ENCODE assay signal across 8 cellular contexts in the genomic region with DNA sequence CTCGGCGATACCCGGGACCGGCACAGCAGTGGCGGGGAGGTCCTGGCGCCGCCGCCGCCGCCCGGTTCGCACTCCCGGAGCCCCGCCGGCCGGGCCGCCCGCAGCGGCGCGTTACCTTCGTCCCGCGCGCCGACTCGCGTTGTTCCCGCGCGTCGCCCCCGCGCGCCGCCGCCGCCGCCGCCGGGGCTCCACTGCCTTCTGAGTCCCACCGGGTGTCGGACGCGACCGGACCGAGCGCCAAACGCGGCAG. TPM values are rescaled to one million over a fixed set of nuclear protein-coding genes. Genes with fewer than 3 reads are reported as not detected.
DNase-seq lines count a peak whose midpoint lies in the region; ATAC-seq and TF ChIP-seq lines count a peak whose summit lies in the region.

A gene (minus strand): TSS at position 243 of the 250 bp plus-strand sequence. CDS start 36,993 bp downstream, outside the sequence.

- no peaks in the 10 kb centered on the region for H3K9me3 Mint-ChIP-seq in activated naive CD4-positive, alpha-beta T cell treated with anti-CD3 and anti-CD28 coated beads for 36 hours
- no peaks in the 10 kb centered on the region for H3K9me3 Mint-ChIP-seq in MCF 10A (ENCODE audit: unreplicated experiment)

- POLR2A ChIA-PET in MCF 10A (lab: Yijun Ruan, JAX) = interaction anchor here (0.7 to 2.0 kb wide), 6 partner anchors 11 to 259 kb away, joined by 3 to 50 read pairs (median 10); no protein-coding TSS in a partner anchor

- H4K8ac ChIP-seq in mesendoderm (ENCODE audit: low read depth, low read length) = peak within 1 kb of the TSS; percentile 91

- peak within 1 kb of the TSS; percentile 91 for H3K4me2 ChIP-seq in mesendoderm (ENCODE audit: low read length)

- peak within 1 kb of the TSS; percentile 91 for H3K9ac ChIP-seq in mesendoderm (ENCODE audit: low read length)

- peak within 1 kb of the TSS; percentile 74 for H3K4me3 ChIP-seq in mesendoderm (ENCODE audit: low read length)

- H3K27me3 ChIP-seq in mesendoderm (ENCODE audit: insufficient read depth, low read length, poor library complexity) = no peaks in the 10 kb centered on the region

- BruUV-seq in MCF 10A (replicated peaks; lab: Mats Ljungman, UMichigan) = no TSS peak

- H3K36me3 ChIP-seq in mesendoderm (ENCODE audit: control insufficient read depth, insufficient read depth, low read length) = no peaks in the 10 kb centered on the region

- no peaks in the 10 kb centered on the region for H3K4me1 ChIP-seq in mesendoderm (ENCODE audit: control insufficient read depth, low read depth, low read length)

- no peak for ATAC-seq in HG02973 (IDR thresholded peaks at IDR 0.05; ENCODE audit: unreplicated experiment)

- H3K79me2 ChIP-seq in mesendoderm (ENCODE audit: control insufficient read depth, insufficient read depth, low read length) = peaks cover 29% of the 10 kb centered on the region

- intact Hi-C loops in activated naive CD4-positive, alpha-beta T cell treated with anti-CD3 and anti-CD28 coated beads for 36 hours (cut with micrococcal nuclease) = loop anchor here (1.0 to 2.0 kb wide), 12 partner anchors 28 to 377 kb away; a partner anchor contains a TSS
- intact Hi-C loops in MCF 10A (cut with micrococcal nuclease) = loop anchor here (1.0 to 10.0 kb wide), 2 partner anchors 57 to 189 kb away; a partner anchor contains a TSS

- H3K23ac ChIP-seq in mesendoderm (ENCODE audit: low read length) = peak within 1 kb of the TSS; percentile 9

- no peak within 1 kb of the TSS for H2BK15ac ChIP-seq in mesendoderm (replicated peaks; ENCODE audit: low read depth)

- peak within 1 kb of the TSS; percentile 98 for H3K4ac ChIP-seq in mesendoderm (ENCODE audit: low read depth, low read length)

- peak within 1 kb of the TSS; percentile 99 for H3K18ac ChIP-seq in mesendoderm (ENCODE audit: low read length)

- peaks cover 2% of the 10 kb centered on the region for H3K79me1 ChIP-seq in mesendoderm (ENCODE audit: low read length)

- peaks cover 37% of the 10 kb centered on the region for H3K4me1 Mint-ChIP-seq in activated naive CD4-positive, alpha-beta T cell treated with anti-CD3 and anti-CD28 coated beads for 36 hours (ENCODE audit: low read depth)
- H3K4me1 Mint-ChIP-seq in MCF 10A (ENCODE audit: insufficient read depth, unreplicated experiment) = peaks cover 12% of the 10 kb centered on the region

- H3K36me3 Mint-ChIP-seq in activated naive CD4-positive, alpha-beta T cell treated with anti-CD3 and anti-CD28 coated beads for 36 hours (ENCODE audit: low read depth) = peaks cover 30% of the 10 kb centered on the region
- H3K36me3 Mint-ChIP-seq in MCF 10A (ENCODE audit: insufficient read depth, unreplicated experiment) = peaks cover 6% of the 10 kb centered on the region

- peak within 1 kb of the TSS; percentile 97 for H3K27ac ChIP-seq in mesendoderm (ENCODE audit: low read depth, low read length)

- H4K5ac ChIP-seq in mesendoderm (ENCODE audit: low read length) = no peak within 1 kb of the TSS

- H2BK5ac ChIP-seq in mesendoderm (ENCODE audit: low read length) = no peak within 1 kb of the TSS

- TF ChIP-seq CTCF in MCF 10A (IDR thresholded peaks at IDR 0.05; ENCODE audit: unreplicated experiment) = no peak

- peak within 1 kb of the TSS; percentile 75 for H2BK120ac ChIP-seq in mesendoderm (ENCODE audit: low read depth, low read length)

- no peak for DNase-seq in activated naive CD4-positive, alpha-beta T cell treated with anti-CD3 and anti-CD28 coated beads for 36 hours
- no peak for DNase-seq in activated naive CD4-positive, alpha-beta T cell (lab: John Stamatoyannopoulos, UW)
- no peak for DNase-seq in HT-29 (ENCODE audit: low spot score)
- no peak for DNase-seq in MCF 10A (ENCODE audit: unreplicated experiment)
- no peak for DNase-seq in mesendoderm
- no peak for DNase-seq in midbrain (lab: John Stamatoyannopoulos, UW)
- DNase-seq in NCI-H1694 treated with DMSO at 0.1 percent for 48 hours (lab: John Stamatoyannopoulos, UW) = no peak

- WGBS in mesendoderm (ENCODE audit: extremely low coverage, insufficient coverage, low lambda C conversion rate) = no CpG with 5 or more reads among the region's 50 CpGs

- no peak within 1 kb of the TSS for H2AK5ac ChIP-seq in mesendoderm (ENCODE audit: low read length)

- H3K56ac ChIP-seq in mesendoderm (ENCODE audit: low read length) = peak within 1 kb of the TSS; percentile 97

- peak within 1 kb of the TSS; percentile 94 for H3K4me3 Mint-ChIP-seq in activated naive CD4-positive, alpha-beta T cell treated with anti-CD3 and anti-CD28 coated beads for 36 hours
- peak within 1 kb of the TSS; percentile 94 for H3K4me3 Mint-ChIP-seq in MCF 10A (ENCODE audit: unreplicated experiment)

- CTCF ChIA-PET in activated naive CD4-positive, alpha-beta T cell treated with anti-CD3 and anti-CD28 coated beads for 36 hours (lab: Charles Lee) = interaction anchor here (1.3 to 2.0 kb wide), 3 partner anchors 28 to 80 kb away, joined by 5 to 16 read pairs (median 6); no protein-coding TSS in a partner anchor
- CTCF ChIA-PET in MCF 10A (lab: Yijun Ruan, JAX) = interaction anchor here (0.5 to 1.6 kb wide), 3 partner anchors 58 to 308 kb away, joined by 3 to 7 read pairs (median 4); no protein-coding TSS in a partner anchor

- peak within 1 kb of the TSS; percentile 99 for H3K27ac Mint-ChIP-seq in activated naive CD4-positive, alpha-beta T cell treated with anti-CD3 and anti-CD28 coated beads for 36 hours
- H3K27ac Mint-ChIP-seq in MCF 10A (ENCODE audit: low read depth, unreplicated experiment) = peak within 1 kb of the TSS; percentile 92

- no peaks in the 10 kb centered on the region for H3K27me3 Mint-ChIP-seq in activated naive CD4-positive, alpha-beta T cell treated with anti-CD3 and anti-CD28 coated beads for 36 hours (ENCODE audit: low read depth)
- H3K27me3 Mint-ChIP-seq in MCF 10A (ENCODE audit: insufficient read depth, unreplicated experiment) = no peaks in the 10 kb centered on the region

RNA-seq across cellular contexts. Expression of the gene that starts here (rescaled TPM):
- total RNA-seq in activated naive CD4-positive, alpha-beta T cell treated with anti-CD3 and anti-CD28 coated beads for 36 hours = 100 to 1,000 TPM; 132 to 133 TPM
- 33.9 and 36.1 TPM in 2 replicates for total RNA-seq in HT-29 (2014; rRNA removed; shearing (Covaris generic))
- total RNA-seq in MCF 10A (2022) = 30.6 and 48.1 TPM in 2 replicates
- 47.3 TPM for polyA plus RNA-seq in mesendoderm (2013, experiment 1 of 2)
- 49.6 TPM for polyA plus RNA-seq in mesendoderm (2013, experiment 2 of 2)
